ENCODE assay signal across 21 cellular contexts in the genomic region with DNA sequence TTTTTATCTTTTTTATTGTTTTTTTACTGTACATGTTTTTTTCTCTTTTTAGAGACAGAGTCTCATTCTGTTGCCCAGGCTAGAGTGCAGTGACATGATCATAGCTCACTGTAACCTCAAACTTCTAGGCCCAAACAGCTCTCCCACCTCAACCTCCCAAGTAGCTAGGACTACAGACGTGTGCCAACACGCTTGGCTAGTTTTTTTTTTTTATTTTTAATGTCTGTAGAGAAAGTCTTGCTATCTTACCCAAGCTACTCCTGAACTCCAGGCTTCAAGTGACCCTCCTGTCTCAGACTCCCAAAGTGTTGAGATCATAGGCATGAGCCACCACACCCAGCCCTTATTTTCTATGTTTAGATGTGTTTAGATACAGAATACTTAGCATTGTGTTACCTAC. TPM values are rescaled to one million over a fixed set of nuclear protein-coding genes. Genes with fewer than 3 reads are reported as not detected.
DNase-seq lines count a peak whose midpoint lies in the region; ATAC-seq, FAIRE-seq and TF ChIP-seq lines count a peak whose summit lies in the region.
"Had no signal": no experiment of that assay in that cellular context is flagged by ENCODE, and none has a peak within 500 bp of the region (broad histone marks: within the 10 kb centered on the region; RNA-seq: fewer than 3 reads in every experiment).

No MANE protein-coding gene starts in this region.

- POLR2A ChIA-PET in activated CD8-positive, alpha-beta T cell treated with anti-CD3 and anti-CD28 coated beads for 36 hours (lab: Charles Lee), result interaction anchor here (1.3 kb wide), 1 partner anchor 29 kb away, joined by 3 read pairs; no protein-coding TSS in a partner anchor
- POLR2A ChIA-PET in activated CD8-positive, alpha-beta T cell treated with anti-CD3 and anti-CD28 coated beads, Interleukin-2, amount 10 ng/mL, durations not matched to agents 7 days and 5 days (lab: Charles Lee), result interaction anchor here (1.5 kb wide), 1 partner anchor 77 kb away, joined by 4 read pairs; no protein-coding TSS in a partner anchor
- POLR2A ChIA-PET in CD8-positive, alpha-beta memory T cell (lab: Charles Lee), result no interaction called here
- POLR2A ChIA-PET in K562 (lab: Yijun Ruan, JAX), result interaction anchor here (0.7 kb wide), 1 partner anchor 12 kb away, joined by 4 read pairs; no protein-coding TSS in a partner anchor
- POLR2A ChIA-PET in naive thymus-derived CD8-positive, alpha-beta T cell (lab: Charles Lee), result interaction anchor here (1.5 kb wide), 1 partner anchor 45 kb away, joined by 6 read pairs; no protein-coding TSS in a partner anchor

- peaks cover 82% of the 10 kb centered on the region for H3K79me2 ChIP-seq in K562 (ENCODE audit: control insufficient read depth, insufficient read depth, low read length)

- CTCF ChIA-PET in activated CD8-positive, alpha-beta T cell treated with anti-CD3 and anti-CD28 coated beads for 36 hours (lab: Charles Lee), result interaction anchor here (0.9 kb wide), 1 partner anchor 50 kb away, joined by 3 read pairs; no protein-coding TSS in a partner anchor
- CTCF ChIA-PET in activated CD8-positive, alpha-beta T cell treated with anti-CD3 and anti-CD28 coated beads, Interleukin-2, amount 10 ng/mL, durations not matched to agents 7 days and 5 days (lab: Charles Lee), result no interaction called here
- CTCF ChIA-PET in CD8-positive, alpha-beta memory T cell (lab: Charles Lee), result no interaction called here
- CTCF ChIA-PET in K562 (lab: Yijun Ruan, JAX; ENCODE audit: low intra/inter-chr PET ratio), result no interaction called here

- H3K4me2 ChIP-seq in K562 (ENCODE audit: insufficient read depth, low read length), result no peak overlapping the region
- H3K4me2 ChIP-seq: A549 had no signal

- BruUV-seq in K562 (replicated peaks; lab: Mats Ljungman, UMichigan), result no TSS peak

- TF ChIP-seq EP300 in K562 (IDR thresholded peaks at IDR 0.05; ENCODE audit: low read length), result no peak

- H3K9ac ChIP-seq in K562 (ENCODE audit: insufficient read depth in 1 of 2, low read depth in 2 of 2, low read length in 2 of 2), result no peak overlapping the region

- H3K4me1 ChIP-seq in CD8-positive, alpha-beta memory T cell (ENCODE audit: insufficient read depth, low read length), result peaks cover 28% of the 10 kb centered on the region
- H3K4me1 ChIP-seq in K562 (replicated peaks in 1 of 2; ENCODE audit: control insufficient read depth in 2 of 2, insufficient read depth in 2 of 2, low read length in 2 of 2), result no peaks in the 10 kb centered on the region
- H3K4me1 ChIP-seq: A549, colonic mucosa, testis had no signal

- no peak for TF ChIP-seq CTCF in activated CD8-positive, alpha-beta T cell treated with anti-CD3 and anti-CD28 coated beads for 36 hours (IDR thresholded peaks at IDR 0.05)
- TF ChIP-seq CTCF in K562 (IDR thresholded peaks at IDR 0.05 in 2 of 3, conservative IDR thresholded peaks at IDR 0.05 in 1 of 3; ENCODE audit: insufficient read depth in 2 of 3, low read depth in 1 of 3, low read length in 3 of 3), result no peak

- H3K27me3 ChIP-seq in CD8-positive, alpha-beta memory T cell (ENCODE audit: insufficient read depth, low read length, poor library complexity, severe bottlenecking), result no peaks in the 10 kb centered on the region
- no peaks in the 10 kb centered on the region for H3K27me3 ChIP-seq in K562 (ENCODE audit: control insufficient read depth in 2 of 2, insufficient read depth in 2 of 2, low read length in 2 of 2)
- H3K27me3 ChIP-seq: colonic mucosa, right lobe of liver, testis had no signal

- no peaks in the 10 kb centered on the region for H3K27me3 Mint-ChIP-seq in activated CD8-positive, alpha-beta T cell treated with anti-CD3 and anti-CD28 coated beads for 36 hours
- H3K27me3 Mint-ChIP-seq in activated CD8-positive, alpha-beta T cell treated with anti-CD3 and anti-CD28 coated beads, Interleukin-2, amount 10 ng/mL, durations not matched to agents 7 days and 5 days (ENCODE audit: low read depth), result no peaks in the 10 kb centered on the region
- H3K27me3 Mint-ChIP-seq in CD8-positive, alpha-beta memory T cell, result no peaks in the 10 kb centered on the region
- H3K27me3 Mint-ChIP-seq in naive thymus-derived CD8-positive, alpha-beta T cell, result no peaks in the 10 kb centered on the region

- DNase-seq in activated CD8-positive, alpha-beta T cell treated with anti-CD3 and anti-CD28 coated beads for 36 hours, result no peak
- DNase-seq in activated CD8-positive, alpha-beta T cell treated with anti-CD3 and anti-CD28 coated beads, Interleukin-2, amount 10 ng/mL, durations not matched to agents 7 days and 5 days, result no peak
- DNase-seq in CD8-positive, alpha-beta memory T cell, result no peak
- DNase-seq in K562 (ENCODE audit: extremely low read depth in 1 of 4, low spot score in 3 of 4), result no peak
- no peak for DNase-seq in naive thymus-derived CD8-positive, alpha-beta T cell
- no peak for DNase-seq in anterior cingulate cortex (lab: John Stamatoyannopoulos, UW)
- no peak for DNase-seq in A172 (ENCODE audit: low spot score)
- DNase-seq: activated CD4-positive, alpha-beta T cell treated with anti-CD3 and anti-CD28 coated beads, Interleukin-2, amount 50 U/mL, for 4 hours; activated naive CD4-positive, alpha-beta T cell treated with anti-CD3 and anti-CD28 coated beads, Interleukin-2, amount 50 U/mL, for 16 hours; C1 segment of cervical spinal cord; colonic mucosa; NCI-H146; NCI-H748 treated with DMSO at 0.1 percent for 48 hours; right lobe of liver; SHP77; stimulated activated CD4-positive, alpha-beta T cell treated with anti-CD3 and anti-CD28 coated beads, Interleukin-15, amount 100 ng/mL, for 24 hours; T-helper 1 cell; testis had no signal

- H3K9me3 ChIP-seq in CD8-positive, alpha-beta memory T cell (ENCODE audit: low read length), result no peaks in the 10 kb centered on the region
- H3K9me3 ChIP-seq in K562 (replicated peaks; ENCODE audit: control insufficient read depth, insufficient read depth, low read depth, low read length), result no peaks in the 10 kb centered on the region
- H3K9me3 ChIP-seq: A549, colonic mucosa, right lobe of liver, testis had no signal

- no peak for FAIRE-seq in K562 (lab: Jason Lieb, UNC)
- FAIRE-seq: endometrium had no signal

- no peak overlapping the region for H3K27ac ChIP-seq in CD8-positive, alpha-beta memory T cell (ENCODE audit: low read depth, low read length)
- 0 out of 3 replicates have a peak overlapping the region, but pooled peaks have one; percentile 1 for H3K27ac ChIP-seq in K562 (ENCODE audit: extremely low read depth, low read depth, low read length)
- H3K27ac ChIP-seq: A549, colonic mucosa, right lobe of liver, testis had no signal

- H3K4me3 ChIP-seq in CD8-positive, alpha-beta memory T cell (ENCODE audit: low read length), result no peak overlapping the region
- no peak overlapping the region for H3K4me3 ChIP-seq in K562
- H3K4me3 ChIP-seq: A549, colonic mucosa, right lobe of liver, testis had no signal

- 88% methylated on average over 2 of the region's 2 CpGs for WGBS in K562 (ENCODE audit: insufficient coverage, low coverage, missing lambda C conversion rate)

- H3K9me3 Mint-ChIP-seq in activated CD8-positive, alpha-beta T cell treated with anti-CD3 and anti-CD28 coated beads for 36 hours, result no peaks in the 10 kb centered on the region
- no peaks in the 10 kb centered on the region for H3K9me3 Mint-ChIP-seq in activated CD8-positive, alpha-beta T cell treated with anti-CD3 and anti-CD28 coated beads, Interleukin-2, amount 10 ng/mL, durations not matched to agents 7 days and 5 days (ENCODE audit: insufficient read depth)
- H3K9me3 Mint-ChIP-seq in CD8-positive, alpha-beta memory T cell, result no peaks in the 10 kb centered on the region
- H3K9me3 Mint-ChIP-seq in naive thymus-derived CD8-positive, alpha-beta T cell, result no peaks in the 10 kb centered on the region

- peaks cover 70% of the 10 kb centered on the region for H3K4me1 Mint-ChIP-seq in activated CD8-positive, alpha-beta T cell treated with anti-CD3 and anti-CD28 coated beads for 36 hours (ENCODE audit: low read depth)
- peaks cover 17% of the 10 kb centered on the region for H3K4me1 Mint-ChIP-seq in activated CD8-positive, alpha-beta T cell treated with anti-CD3 and anti-CD28 coated beads, Interleukin-2, amount 10 ng/mL, durations not matched to agents 7 days and 5 days (ENCODE audit: low read depth)
- H3K4me1 Mint-ChIP-seq in CD8-positive, alpha-beta memory T cell, result peaks cover 73 to 90% (median 89%) of the 10 kb centered on the region in 3 donors
- H3K4me1 Mint-ChIP-seq in naive thymus-derived CD8-positive, alpha-beta T cell, result peaks cover 17 to 76% (median 71%) of the 10 kb centered on the region in 4 donors

- in situ Hi-C loops in K562 (cut with MboI), result no loop called here

- intact Hi-C loops in activated CD8-positive, alpha-beta T cell treated with anti-CD3 and anti-CD28 coated beads for 36 hours (cut with micrococcal nuclease), result loop anchor here (5.0 kb wide), 1 partner anchor 138 kb away; no protein-coding TSS in a partner anchor
- intact Hi-C loops in K562 (cut with micrococcal nuclease), result no loop called here

- peak overlapping the region; percentile 16 for H3K27ac Mint-ChIP-seq in activated CD8-positive, alpha-beta T cell treated with anti-CD3 and anti-CD28 coated beads for 36 hours
- no peak overlapping the region for H3K27ac Mint-ChIP-seq in activated CD8-positive, alpha-beta T cell treated with anti-CD3 and anti-CD28 coated beads, Interleukin-2, amount 10 ng/mL, durations not matched to agents 7 days and 5 days
- H3K27ac Mint-ChIP-seq in CD8-positive, alpha-beta memory T cell, result peak overlapping the region in 7 of 8 donors; percentile 10 to 74 (median 33)
- H3K27ac Mint-ChIP-seq in naive thymus-derived CD8-positive, alpha-beta T cell, result peak overlapping the region; percentile 20 to 79 (median 50)

- TF ChIP-seq POLR2A in K562 (conservative IDR thresholded peaks at IDR 0.05), result no peak

- H3K36me3 Mint-ChIP-seq in activated CD8-positive, alpha-beta T cell treated with anti-CD3 and anti-CD28 coated beads for 36 hours (ENCODE audit: low read depth), result peaks cover 56% of the 10 kb centered on the region
- H3K36me3 Mint-ChIP-seq in activated CD8-positive, alpha-beta T cell treated with anti-CD3 and anti-CD28 coated beads, Interleukin-2, amount 10 ng/mL, durations not matched to agents 7 days and 5 days (ENCODE audit: low read depth), result peaks cover 54% of the 10 kb centered on the region
- H3K36me3 Mint-ChIP-seq in CD8-positive, alpha-beta memory T cell, result peaks cover 0 to 82% (median 9%) of the 10 kb centered on the region in 3 donors
- peaks cover 0 to 77% (median 5%) of the 10 kb centered on the region in 3 donors for H3K36me3 Mint-ChIP-seq in naive thymus-derived CD8-positive, alpha-beta T cell

- ATAC-seq in activated CD8-positive, alpha-beta T cell treated with anti-CD3 and anti-CD28 coated beads for 36 hours, result peak; percentile 10
- ATAC-seq in activated CD8-positive, alpha-beta T cell treated with anti-CD3 and anti-CD28 coated beads, Interleukin-2, amount 10 ng/mL, durations not matched to agents 7 days and 5 days, result no peak
- ATAC-seq in K562, result peak; percentile 37
- ATAC-seq in naive thymus-derived CD8-positive, alpha-beta T cell, result peak in 1 of 2 donors; percentile 26
- no peak for ATAC-seq in HG02938 (IDR thresholded peaks at IDR 0.05; ENCODE audit: unreplicated experiment)
- ATAC-seq: A549, right lobe of liver had no signal

- no peak overlapping the region for H2AFZ ChIP-seq in K562 (ENCODE audit: low read depth, low read length)

- peaks cover 11% of the 10 kb centered on the region for H3K36me3 ChIP-seq in CD8-positive, alpha-beta memory T cell (ENCODE audit: insufficient read depth, low read length)
- H3K36me3 ChIP-seq in K562 (ENCODE audit: control insufficient read depth, insufficient read depth, low read length), result peaks cover 77% of the 10 kb centered on the region
- H3K36me3 ChIP-seq: colonic mucosa had no signal

- no peak overlapping the region for H3K4me3 Mint-ChIP-seq in activated CD8-positive, alpha-beta T cell treated with anti-CD3 and anti-CD28 coated beads for 36 hours
- H3K4me3 Mint-ChIP-seq in activated CD8-positive, alpha-beta T cell treated with anti-CD3 and anti-CD28 coated beads, Interleukin-2, amount 10 ng/mL, durations not matched to agents 7 days and 5 days, result no peak overlapping the region
- peak overlapping the region in 1 of 7 donors; percentile 19 for H3K4me3 Mint-ChIP-seq in CD8-positive, alpha-beta memory T cell
- H3K4me3 Mint-ChIP-seq in naive thymus-derived CD8-positive, alpha-beta T cell, result no peak overlapping the region

- H3K9me1 ChIP-seq in K562 (ENCODE audit: control insufficient read depth, insufficient read depth, low read length), result no peaks in the 10 kb centered on the region

- peaks cover 9% of the 10 kb centered on the region; the same call in 1 of the 2 replicates for H4K20me1 ChIP-seq in K562 (replicated peaks; ENCODE audit: control insufficient read depth, insufficient read depth, low read length)

- TF ChIP-seq RAD21 in K562 (CRISPR knock-in tag; conservative IDR thresholded peaks at IDR 0.05 in 1 of 2, IDR thresholded peaks at IDR 0.05 in 1 of 2), result no peak

RNA-seq across cellular contexts. Expression of gene KMT2E, which starts 46.4 kb away (rescaled TPM):
- 10 to 100 TPM; 94.7 to 98.4 TPM for total RNA-seq in activated CD8-positive, alpha-beta T cell treated with anti-CD3 and anti-CD28 coated beads for 36 hours
- total RNA-seq in activated CD8-positive, alpha-beta T cell treated with anti-CD3 and anti-CD28 coated beads, Interleukin-2, amount 10 ng/mL, durations not matched to agents 7 days and 5 days, result 100 to 1,000 TPM in 1 of 2 experiments, 10 to 100 TPM in 1; 95.1 to 105 TPM
- 10 to 100 TPM; 81.0 to 87.5 TPM for total RNA-seq in CD8-positive, alpha-beta memory T cell
- polyA plus RNA-seq in CD8-positive, alpha-beta memory T cell, result 237 TPM
- total RNA-seq in K562 (2011; cell fraction: chromatin; rRNA removed; ENCODE audit: low replicate concordance), result 207 and 465 TPM in 2 replicates
- 88.1 and 130 TPM in 2 replicates for total RNA-seq in K562 (2011; cell fraction: nucleolus; rRNA removed)
- total RNA-seq in K562 (2011; cell fraction: nucleoplasm; rRNA removed), result 182 and 231 TPM in 2 replicates
- 33.5 and 38.1 TPM in 2 replicates for total RNA-seq in K562 (2014; rRNA removed)
- 41.7 and 46.6 TPM in 2 replicates for total RNA-seq in K562 (2014; rRNA removed; fragmentation: Illumina TruSeq; extraction: Trizol)
- total RNA-seq in K562 (2015; rRNA removed; fragmentation: Illumina TruSeq; extraction: Trizol), result 38.6 and 39.9 TPM in 2 replicates
- total RNA-seq in K562 (2021), result 48.1 and 55.3 TPM in 2 replicates
- 11.1 and 14.5 TPM in 2 replicates for polyA plus RNA-seq in K562 (2011; rRNA removed)
- polyA plus RNA-seq in K562 (2011; cell fraction: cytosol; rRNA removed), result 7.9 and 14.7 TPM in 2 replicates
- polyA plus RNA-seq in K562 (2011; cell fraction: nucleus; rRNA removed), result 55.0 and 72.1 TPM in 2 replicates
- 26.5 and 30.8 TPM in 2 replicates for polyA plus RNA-seq in K562 (2012)
- polyA plus RNA-seq in K562 (2014; fragmentation: Illumina TruSeq; extraction: Trizol), result 33.8 and 38.7 TPM in 2 replicates
- 10 to 100 TPM in 1 of 2 experiments, 1 to 10 TPM in 1; 8.9 to 15.9 TPM for polyA plus RNA-seq in K562 (2014; fragmentation: Nextera tagmentation; extraction: Ambion mirVana)
- 18.2 and 23.4 TPM in 2 replicates for polyA plus RNA-seq in K562 (2014; rRNA removed)
- 84.5 and 96.0 TPM in 2 replicates for polyA minus RNA-seq in K562 (2011; rRNA and poly(A)+ RNA removed)
- polyA minus RNA-seq in K562 (2011; cell fraction: cytosol; rRNA and poly(A)+ RNA removed), result 28.8 and 34.0 TPM in 2 replicates
- polyA minus RNA-seq in K562 (2011; cell fraction: nucleus; rRNA and poly(A)+ RNA removed), result 110 and 143 TPM in 2 replicates
- total RNA-seq in naive thymus-derived CD8-positive, alpha-beta T cell, result 100 to 1,000 TPM; 186 to 188 TPM
- polyA plus RNA-seq in naive thymus-derived CD8-positive, alpha-beta T cell, result 100 to 1,000 TPM; 119 to 193 (median 140) TPM
- total RNA-seq in A172 (2014; rRNA removed; shearing (Covaris generic)), result 27.6 and 40.3 TPM in 2 replicates

Comparison
In these comparisons a context has a peak if more than half of its experiments do, and no peak if none do; other contexts are left out.
1. ATAC-seq: peak in activated CD8-positive, alpha-beta T cell treated with anti-CD3 and anti-CD28 coated beads for 36 hours (single experiment) and K562 (single experiment); none in activated CD8-positive, alpha-beta T cell treated with anti-CD3 and anti-CD28 coated beads, Interleukin-2, amount 10 ng/mL, durations not matched to agents 7 days and 5 days (single experiment) and HG02938 (single experiment).